ENCODE assay signal across 8 cellular contexts in genomic region chr1:154747841-154748766, GRCh38.
A peak's percentile ranks its signal among the peaks of the same experiment; 100 is the strongest.
DNase-seq lines count a peak whose midpoint lies in the region; ATAC-seq lines count a peak whose summit lies in the region.

No MANE protein-coding gene starts in this region.

- H3K9ac ChIP-seq in BLaER1, result peak overlapping the region; percentile 20; the same call in 1 of the 2 replicates

- no peaks in the 10 kb centered on the region for H4K20me1 ChIP-seq in BLaER1

- H3K9me3 ChIP-seq in BLaER1, result no peaks in the 10 kb centered on the region

- peak overlapping the region; percentile 68 for H3K27ac ChIP-seq in BLaER1

- no peaks in the 10 kb centered on the region for H3K27me3 ChIP-seq in BLaER1

- H3K4me1 ChIP-seq in BLaER1, result peaks cover 72% of the 10 kb centered on the region

- peak overlapping the region; percentile 89 for H3K4me2 ChIP-seq in BLaER1

- no peaks in the 10 kb centered on the region for H3K36me3 ChIP-seq in BLaER1

- ATAC-seq in GM19463 (IDR thresholded peaks at IDR 0.05; ENCODE audit: unreplicated experiment), result peak; percentile 90

- H3K4me3 ChIP-seq in BLaER1, result peak overlapping the region; percentile 20; the same call in 1 of the 2 replicates

- DNase-seq in LHCN-M2 (ENCODE audit: low read depth) (peak; percentile 66), head of caudate nucleus (peak in 36 of 42 donors; percentile 31 to 85 (median 56)), KG1 (lab: John Stamatoyannopoulos, UW) (no peak), UCSD-AML1 (lab: John Stamatoyannopoulos, UW; ENCODE audit: unreplicated experiment) (no peak)
- peak; percentile 47 for DNase-seq in activated CD4-positive, alpha-beta T cell treated with anti-CD3 and anti-CD28 coated beads, Interleukin-2, amount 50 U/mL, for 1 hour
- peak; percentile 25 for DNase-seq in stimulated activated CD8-positive, alpha-beta memory T cell treated with anti-CD3 and anti-CD28 coated beads, Interleukin-4, amount 100 ng/mL, for 24 hours (ENCODE audit: low read depth)

- intact Hi-C loops in head of caudate nucleus (cut with DNase I), result no loop called here

Comparison
In these comparisons a context has a peak if more than half of its experiments do, and no peak if none do; other contexts are left out.
1. DNase-seq: peak in LHCN-M2 (single experiment), activated CD4-positive, alpha-beta T cell treated with anti-CD3 and anti-CD28 coated beads, Interleukin-2, amount 50 U/mL, for 1 hour (single experiment), head of caudate nucleus (36 of 42) and stimulated activated CD8-positive, alpha-beta memory T cell treated with anti-CD3 and anti-CD28 coated beads, Interleukin-4, amount 100 ng/mL, for 24 hours (single experiment); none in KG1 (single experiment) and UCSD-AML1 (single experiment).